In the genomic region with DNA sequence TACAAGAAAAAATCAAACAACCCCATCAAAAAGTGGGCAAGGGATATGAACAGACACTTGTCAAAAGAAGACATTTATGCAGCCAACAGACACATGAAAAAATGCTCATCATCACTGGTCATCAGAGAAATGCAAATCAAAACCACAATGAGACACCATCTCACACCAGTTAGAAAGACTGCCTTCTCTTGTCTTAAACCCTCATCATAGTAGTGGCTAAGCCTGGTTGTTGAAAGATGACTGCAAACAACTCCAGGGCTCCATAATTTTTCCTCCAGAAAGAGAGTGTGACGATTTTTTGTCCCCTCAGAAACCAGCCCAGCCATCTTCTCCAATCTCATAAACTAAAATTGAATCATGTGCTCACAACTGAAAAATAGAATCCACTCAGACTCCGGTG, we compare ENCODE assay signal across 7 cellular contexts. TPM values are rescaled to one million over a fixed set of nuclear protein-coding genes. Genes with fewer than 3 reads are reported as not detected.
"Had no signal": no experiment of that assay in that cellular context is flagged by ENCODE, and none has a peak within 500 bp of the region (broad histone marks: within the 10 kb centered on the region; RNA-seq: fewer than 3 reads in every experiment).

No MANE protein-coding gene starts in this region.

RNA-seq across cellular contexts. Expression of a gene that starts 12.1 kb away (rescaled TPM):
- total RNA-seq: chondrocyte; endodermal cell; epithelial cell of proximal tubule; mononuclear cell; naive thymus-derived CD4-positive, alpha-beta T cell; osteoblast; progenitor cell of endocrine pancreas had no signal
- polyA plus RNA-seq: naive thymus-derived CD4-positive, alpha-beta T cell had no signal
